7 cellular contexts compared by ENCODE assay signal in genomic region chr2:119660343-119660658, GRCh38.
"Had no signal": no experiment of that assay in that cellular context is flagged by ENCODE, and none has a peak within 500 bp of the region (broad histone marks: within the 10 kb centered on the region; RNA-seq: fewer than 3 reads in every experiment).

No MANE protein-coding gene starts in this region.

- H3K27ac ChIP-seq: brain microvascular endothelial cell, heart left ventricle, lower lobe of right lung, pancreas, uterus had no signal

- DNase-seq: lower lobe of right lung, uterus had no signal

- H3K4me3 Mint-ChIP-seq: activated CD4-positive, alpha-beta T cell treated with anti-CD3 and anti-CD28 coated beads, Interleukin-2, amount 10 ng/mL, durations not matched to agents 24 days and 14 days; stimulated activated memory B cell treated with anti-CD40 and anti-IgM and Interleukin-4, amounts not matched to agents 10 μg/mL and 1 μg/mL and 100 μg/mL, for 72 hours had no signal

- H3K4me1 ChIP-seq: lower lobe of right lung, pancreas, uterus had no signal

- H3K36me3 Mint-ChIP-seq: stimulated activated memory B cell treated with anti-CD40 and anti-IgM and Interleukin-4, amounts not matched to agents 10 μg/mL and 1 μg/mL and 100 μg/mL, for 72 hours had no signal

- H3K9me3 Mint-ChIP-seq: stimulated activated memory B cell treated with anti-CD40 and anti-IgM and Interleukin-4, amounts not matched to agents 10 μg/mL and 1 μg/mL and 100 μg/mL, for 72 hours had no signal

- H3K9me3 ChIP-seq: heart left ventricle, lower lobe of right lung, pancreas, uterus had no signal

- H3K36me3 ChIP-seq: brain microvascular endothelial cell, heart left ventricle, lower lobe of right lung, pancreas, uterus had no signal

- H3K27me3 ChIP-seq: heart left ventricle, pancreas, uterus had no signal

- H3K27ac Mint-ChIP-seq: activated CD4-positive, alpha-beta T cell treated with anti-CD3 and anti-CD28 coated beads, Interleukin-2, amount 10 ng/mL, durations not matched to agents 24 days and 14 days; stimulated activated memory B cell treated with anti-CD40 and anti-IgM and Interleukin-4, amounts not matched to agents 10 μg/mL and 1 μg/mL and 100 μg/mL, for 72 hours had no signal

- H3K4me3 ChIP-seq: heart left ventricle, lower lobe of right lung, pancreas, uterus had no signal
